Comparison of ENCODE assay signal across 8 cellular contexts in the genomic region with DNA sequence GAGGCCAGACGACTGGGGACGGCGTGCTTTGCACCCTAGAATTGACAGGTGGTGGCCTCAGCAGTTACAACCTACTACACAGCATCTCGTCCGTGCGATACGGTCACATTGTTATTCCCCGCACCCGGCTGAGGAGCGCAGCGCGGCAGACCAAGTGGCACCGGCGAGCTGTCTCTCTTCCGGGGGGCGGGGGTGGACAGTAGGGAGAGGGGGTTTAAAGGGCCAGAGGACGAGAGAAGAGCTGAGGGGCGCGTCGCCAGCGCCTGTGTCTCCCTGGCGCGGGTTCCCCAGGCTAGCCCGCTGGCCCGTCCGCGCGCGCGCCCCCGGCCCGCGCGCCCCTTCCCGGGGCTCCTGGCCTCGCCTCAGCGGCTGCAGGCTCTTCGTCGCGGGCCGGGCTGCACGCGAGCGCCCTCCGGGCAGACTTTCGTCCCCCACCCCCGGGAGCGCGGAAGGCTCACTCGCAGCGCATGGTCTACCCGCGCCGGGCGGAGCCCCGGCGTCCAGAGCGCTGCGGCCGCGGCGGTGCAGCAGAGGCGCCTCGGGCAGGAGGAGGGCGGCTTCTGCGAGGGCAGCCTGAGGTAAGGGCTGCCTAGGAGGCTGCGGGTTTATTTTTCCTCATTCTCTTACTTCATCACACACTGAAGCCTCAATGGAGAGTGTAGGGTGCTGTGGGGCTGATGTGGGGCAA. TPM values are rescaled to one million over a fixed set of nuclear protein-coding genes. Genes with fewer than 3 reads are reported as not detected.
A peak's percentile ranks its signal among the peaks of the same experiment; 100 is the strongest.
DNase-seq lines count a peak whose midpoint lies in the region; ATAC-seq and TF ChIP-seq lines count a peak whose summit lies in the region.

A gene (plus strand): TSS at position 225 of the 688 bp plus-strand sequence.

- intact Hi-C loops in Right ventricle myocardium superior (cut with DNase I): no loop called here
- intact Hi-C loops in prostate gland (cut with DNase I): no loop called here

- no peak within 1 kb of the TSS for H3K27ac ChIP-seq in prostate gland

- no peaks in the 10 kb centered on the region for H3K4me1 Mint-ChIP-seq in activated T-cell treated with anti-CD3 and anti-CD28 coated beads, Interleukin-2, amount 50 U/mL, for 4 hours (ENCODE audit: low read depth)
- peaks cover 0 to 1% (median 0%) of the 10 kb centered on the region in 3 donors for H3K4me1 Mint-ChIP-seq in T-cell

- no peak for TF ChIP-seq CTCF in prostate gland (IDR thresholded peaks at IDR 0.05)

- no peaks in the 10 kb centered on the region for H3K36me3 Mint-ChIP-seq in activated T-cell treated with anti-CD3 and anti-CD28 coated beads, Interleukin-2, amount 50 U/mL, for 4 hours (ENCODE audit: insufficient read depth)
- no peaks in the 10 kb centered on the region for H3K36me3 Mint-ChIP-seq in T-cell

- POLR2A ChIA-PET in T-cell (lab: Charles Lee): no interaction called here

- peaks cover 9% of the 10 kb centered on the region for H3K27me3 ChIP-seq in prostate gland (replicated peaks; ENCODE audit: insufficient read depth)

- no peaks in the 10 kb centered on the region for H3K36me3 ChIP-seq in prostate gland

- H3K9me3 ChIP-seq in prostate gland: no peaks in the 10 kb centered on the region

- peak within 1 kb of the TSS; percentile 13 to 21 for H3K4me3 ChIP-seq in prostate gland

- peak; percentile 21 to 46 for ATAC-seq in activated T-cell treated with anti-CD3 and anti-CD28 coated beads, Interleukin-2, amount 50 U/mL, for 4 hours
- ATAC-seq in T-cell (replicated peaks in 1 of 4): no peak
- ATAC-seq in Right ventricle myocardium superior (ENCODE audit: poor library complexity): peak; percentile 46
- no peak for ATAC-seq in GM19397 (IDR thresholded peaks at IDR 0.05; ENCODE audit: unreplicated experiment)
- ATAC-seq in HG03108 (IDR thresholded peaks at IDR 0.05; ENCODE audit: unreplicated experiment): no peak
- ATAC-seq in HG03469 (IDR thresholded peaks at IDR 0.05; ENCODE audit: unreplicated experiment): no peak

- no peaks in the 10 kb centered on the region for H3K4me1 ChIP-seq in prostate gland (replicated peaks)

- no peak within 1 kb of the TSS for H3K27ac Mint-ChIP-seq in T-cell

- no peak for TF ChIP-seq POLR2A in prostate gland (IDR thresholded peaks at IDR 0.05)

- no peak within 1 kb of the TSS for H3K4me3 Mint-ChIP-seq in activated T-cell treated with anti-CD3 and anti-CD28 coated beads, Interleukin-2, amount 50 U/mL, for 4 hours
- no peak within 1 kb of the TSS for H3K4me3 Mint-ChIP-seq in T-cell

- peaks cover 13% of the 10 kb centered on the region for H3K9me3 Mint-ChIP-seq in activated T-cell treated with anti-CD3 and anti-CD28 coated beads, Interleukin-2, amount 50 U/mL, for 4 hours
- H3K9me3 Mint-ChIP-seq in T-cell: peaks cover 3 to 11% (median 9%) of the 10 kb centered on the region in 3 donors

- WGBS in prostate gland: 1% methylated on average over 67 of the region's 67 CpGs

- peaks cover 53% of the 10 kb centered on the region for H3K27me3 Mint-ChIP-seq in activated T-cell treated with anti-CD3 and anti-CD28 coated beads, Interleukin-2, amount 50 U/mL, for 4 hours (ENCODE audit: low read depth)
- H3K27me3 Mint-ChIP-seq in T-cell: peaks cover 35 to 44% of the 10 kb centered on the region in 2 donors

- CTCF ChIA-PET in T-cell (lab: Charles Lee): no interaction called here

- no peak for DNase-seq in activated T-cell treated with anti-CD3 and anti-CD28 coated beads, Interleukin-2, amount 50 U/mL, for 4 hours
- no peak for DNase-seq in activated T-cell treated with anti-CD3 and anti-CD28 coated beads, Interleukin-2, amount 50 U/mL, for 48 hours
- no peak for DNase-seq in T-cell
- DNase-seq in Right ventricle myocardium superior: no peak
- no peak for DNase-seq in prostate gland (ENCODE audit: low spot score)

RNA-seq across cellular contexts. Expression of the gene that starts here (rescaled TPM):
- 10 to 100 TPM; 18.8 to 31.5 (median 20.8) TPM for total RNA-seq in activated T-cell treated with anti-CD3 and anti-CD28 coated beads, Interleukin-2, amount 50 U/mL, for 4 hours
- total RNA-seq in T-cell (100 to 1,000 TPM in 1 of 5 donors, 10 to 100 TPM in 4; 46.3 to 103 (median 54.1) TPM), Right ventricle myocardium superior (10.6 TPM), prostate gland (10 to 100 TPM; 18.1 to 55.4 TPM)

Comparison
In these comparisons a context has a peak if more than half of its experiments do, and no peak if none do; other contexts are left out.
1. ATAC-seq: peak in activated T-cell treated with anti-CD3 and anti-CD28 coated beads, Interleukin-2, amount 50 U/mL, for 4 hours (2 of 2) and Right ventricle myocardium superior (single experiment); none in T-cell (0 of 4), GM19397 (single experiment), HG03108 (single experiment) and HG03469 (single experiment).